In genomic region chr7:29033584-29033983, GRCh38 we compare ENCODE assay signal across 16 cellular contexts.
"Had no signal": no experiment of that assay in that cellular context is flagged by ENCODE, and none has a peak within 500 bp of the region (broad histone marks: within the 10 kb centered on the region; RNA-seq: fewer than 3 reads in every experiment).

No MANE protein-coding gene starts in this region.

- H3K9me3 ChIP-seq: esophagus squamous epithelium, transverse colon had no signal

- H3K4me2 ChIP-seq: hepatocyte had no signal

- H3K79me2 ChIP-seq: hepatocyte had no signal

- H3K27me3 ChIP-seq: cardiac muscle cell, esophagus squamous epithelium, hepatocyte, transverse colon had no signal

- ATAC-seq: activated naive CD4-positive, alpha-beta T cell treated with anti-CD3 and anti-CD28 coated beads, Interleukin-2, amount 50 U/mL, for 72 hours; effector memory CD8-positive, alpha-beta T cell had no signal

- H3K36me3 ChIP-seq: cardiac muscle cell, esophagus squamous epithelium, transverse colon had no signal

- H2AFZ ChIP-seq: hepatocyte had no signal

- DNase-seq: activated CD4-positive, alpha-beta T cell treated with anti-CD3 and anti-CD28 coated beads, Interleukin-2, amount 50 U/mL, for 4 hours; activated gamma-delta T cell; dermis blood vessel endothelial cell; effector memory CD8-positive, alpha-beta T cell; esophagus squamous epithelium; islet precursor cell; naive B cell; small intestine; stimulated activated CD4-positive, alpha-beta T cell treated with anti-CD3 and anti-CD28 coated beads, Interleukin-15, amount 100 ng/mL, for 24 hours; stimulated activated CD4-positive, alpha-beta T cell treated with anti-CD3 and anti-CD28 coated beads, Interleukin-2, amount 100 ng/mL, for 48 hours; transverse colon had no signal

- H3K27ac ChIP-seq: cardiac muscle cell, hepatocyte, transverse colon had no signal

- H3K4me1 Mint-ChIP-seq: naive B cell had no signal

- H3K36me3 Mint-ChIP-seq: activated naive CD4-positive, alpha-beta T cell treated with anti-CD3 and anti-CD28 coated beads, Interleukin-2, amount 50 U/mL, for 72 hours; naive B cell had no signal

- H3K4me3 Mint-ChIP-seq: effector memory CD8-positive, alpha-beta T cell; naive B cell; stimulated activated naive CD8-positive, alpha-beta T cell treated with anti-CD3 and anti-CD28 coated beads, Interleukin-15, Interleukin-2, amounts not matched to agents 100 ng/mL and 50 ng/mL, for 24 hours had no signal

- H3K4me3 ChIP-seq: cardiac muscle cell, esophagus squamous epithelium, hepatocyte, transverse colon had no signal

- H3K27ac Mint-ChIP-seq: activated naive CD4-positive, alpha-beta T cell treated with anti-CD3 and anti-CD28 coated beads, Interleukin-2, amount 50 U/mL, for 72 hours; effector memory CD8-positive, alpha-beta T cell; progenitor cell of endocrine pancreas; stimulated activated naive CD8-positive, alpha-beta T cell treated with anti-CD3 and anti-CD28 coated beads, Interleukin-15, Interleukin-2, amounts not matched to agents 100 ng/mL and 50 ng/mL, for 24 hours had no signal

- H3K27me3 Mint-ChIP-seq: progenitor cell of endocrine pancreas; stimulated activated naive CD8-positive, alpha-beta T cell treated with anti-CD3 and anti-CD28 coated beads, Interleukin-15, Interleukin-2, amounts not matched to agents 100 ng/mL and 50 ng/mL, for 24 hours had no signal
